8 cellular contexts compared by ENCODE assay signal in genomic region chr2:235766206-235766794, GRCh38.
DNase-seq lines count a peak whose midpoint lies in the region; ATAC-seq, FAIRE-seq and TF ChIP-seq lines count a peak whose summit lies in the region.

No MANE protein-coding gene starts in this region.

- POLR2A ChIA-PET in PC-9 (lab: Charles Lee; ENCODE audit: unreplicated experiment) = interaction anchor here (0.5 to 0.7 kb wide), 3 partner anchors 57 to 1295 kb away, joined by 3 to 6 read pairs (median 3); no protein-coding TSS in a partner anchor

- no peaks in the 10 kb centered on the region for H3K9me3 Mint-ChIP-seq in activated naive CD4-positive, alpha-beta T cell treated with anti-CD3 and anti-CD28 coated beads, Interleukin-2, amount 10 ng/mL, durations not matched to agents 7 days and 5 days

- no peak overlapping the region for H2AFZ ChIP-seq in PC-9

- H3K79me2 ChIP-seq in PC-9 (ENCODE audit: low read depth) = 0 out of 2 replicates have a peak, but pooled peaks cover 3% of the 10 kb centered on the region

- intact Hi-C loops in PC-9 (cut with micrococcal nuclease; ENCODE audit: unreplicated experiment) = loop anchor here (1.0 kb wide), 1 partner anchor 414 kb away; no protein-coding TSS in a partner anchor
- intact Hi-C loops in Right ventricle myocardium superior (cut with DNase I) = no loop called here

- H4K20me1 ChIP-seq in PC-9 (ENCODE audit: insufficient read depth) = peaks cover 27% of the 10 kb centered on the region; the same call in 1 of the 2 replicates

- no peaks in the 10 kb centered on the region for H3K36me3 Mint-ChIP-seq in activated naive CD4-positive, alpha-beta T cell treated with anti-CD3 and anti-CD28 coated beads, Interleukin-2, amount 10 ng/mL, durations not matched to agents 7 days and 5 days

- peak; percentile 47 for FAIRE-seq in GM19239 (lab: Jason Lieb, UNC)

- no TSS peak for BruUV-seq in PC-9 (replicated peaks; lab: Mats Ljungman, UMichigan)

- no peaks in the 10 kb centered on the region for H3K27me3 Mint-ChIP-seq in activated naive CD4-positive, alpha-beta T cell treated with anti-CD3 and anti-CD28 coated beads, Interleukin-2, amount 10 ng/mL, durations not matched to agents 7 days and 5 days

- no peak overlapping the region for H3K27ac ChIP-seq in PC-9

- H3K9me3 ChIP-seq in BE2C (no peaks in the 10 kb centered on the region), PC-9 (ENCODE audit: insufficient read depth, low read depth) (no peaks in the 10 kb centered on the region)

- H3K4me3 ChIP-seq in BE2C (ENCODE audit: low read depth, low read length) = no peak overlapping the region
- H3K4me3 ChIP-seq in PC-9 = no peak overlapping the region

- H3K36me3 ChIP-seq in BE2C = no peaks in the 10 kb centered on the region; the same call in 1 of the 2 replicates
- H3K36me3 ChIP-seq in PC-9 (ENCODE audit: low read depth) = no peaks in the 10 kb centered on the region

- H3K27me3 ChIP-seq in BE2C (no peaks in the 10 kb centered on the region), PC-9 (ENCODE audit: insufficient read depth, low read depth) (no peaks in the 10 kb centered on the region)

- DNase-seq in BE2C = peak; percentile 72
- peak; percentile 62 for DNase-seq in GM19239 (ENCODE audit: insufficient read length, low spot score)
- DNase-seq in LHCN-M2 (ENCODE audit: low read depth) = peak; percentile 83
- DNase-seq in PC-9 = peak; percentile 81 to 82
- DNase-seq in activated naive CD4-positive, alpha-beta T cell treated with anti-CD3 and anti-CD28 coated beads, Interleukin-2, amount 10 ng/mL, durations not matched to agents 7 days and 5 days = peak; percentile 63
- DNase-seq in Right ventricle myocardium superior = no peak
- peak; percentile 85 for DNase-seq in pons (ENCODE audit: low spot score)

- no peak overlapping the region for H3K4me3 Mint-ChIP-seq in activated naive CD4-positive, alpha-beta T cell treated with anti-CD3 and anti-CD28 coated beads, Interleukin-2, amount 10 ng/mL, durations not matched to agents 7 days and 5 days

- ATAC-seq in Right ventricle myocardium superior (ENCODE audit: poor library complexity) (peak; percentile 96), GM21786 (IDR thresholded peaks at IDR 0.05; ENCODE audit: unreplicated experiment) (no peak)

- H3K4me2 ChIP-seq in PC-9 = no peak overlapping the region

- H3K9me2 ChIP-seq in PC-9 (ENCODE audit: insufficient read depth) = no peaks in the 10 kb centered on the region

- H3K4me1 Mint-ChIP-seq in activated naive CD4-positive, alpha-beta T cell treated with anti-CD3 and anti-CD28 coated beads, Interleukin-2, amount 10 ng/mL, durations not matched to agents 7 days and 5 days = no peaks in the 10 kb centered on the region

- TF ChIP-seq CTCF in BE2C (IDR thresholded peaks at IDR 0.05; ENCODE audit: low read depth, low read length) (peak; percentile 91), PC-9 (conservative IDR thresholded peaks at IDR 0.05) (peak; percentile 99)

- H3K4me1 ChIP-seq in BE2C (no peaks in the 10 kb centered on the region), PC-9 (replicated peaks; ENCODE audit: insufficient read depth) (no peaks in the 10 kb centered on the region)

- H3F3A ChIP-seq in PC-9 (ENCODE audit: insufficient read depth, low read depth) = peaks cover 22% of the 10 kb centered on the region

- CTCF ChIA-PET in PC-9 (lab: Charles Lee) = interaction anchor here (0.5 to 1.7 kb wide), 8 partner anchors 13 to 1827 kb away, joined by 3 to 13 read pairs (median 5); no protein-coding TSS in a partner anchor
- CTCF ChIA-PET in activated naive CD4-positive, alpha-beta T cell treated with anti-CD3 and anti-CD28 coated beads, Interleukin-2, amount 10 ng/mL, durations not matched to agents 7 days and 5 days (lab: Charles Lee) = interaction anchor here (0.5 to 1.8 kb wide), 9 partner anchors 9 to 837 kb away, joined by 3 to 17 read pairs (median 3); no protein-coding TSS in a partner anchor

- no peak overlapping the region for H3K27ac Mint-ChIP-seq in activated naive CD4-positive, alpha-beta T cell treated with anti-CD3 and anti-CD28 coated beads, Interleukin-2, amount 10 ng/mL, durations not matched to agents 7 days and 5 days
